In the genomic region with DNA sequence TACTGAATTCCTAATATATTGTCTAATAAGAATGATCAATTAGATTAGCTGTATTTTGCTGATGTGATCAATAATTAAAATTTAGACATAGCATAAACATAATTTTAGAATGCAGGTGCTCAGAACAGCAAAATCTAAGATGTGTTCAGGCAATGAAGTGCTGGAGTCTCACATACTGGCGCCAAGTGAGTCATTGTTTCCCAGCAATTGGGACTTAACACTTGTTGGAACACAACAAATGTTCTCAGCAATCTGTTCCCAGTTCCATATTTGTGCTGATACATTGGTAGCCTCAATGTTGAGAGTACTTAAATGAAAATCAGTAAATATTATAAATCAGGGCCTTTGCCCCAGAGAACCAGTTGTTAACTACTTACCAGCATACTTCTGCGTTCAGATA, we compare ENCODE assay signal across 13 cellular contexts.
DNase-seq lines count a peak whose midpoint lies in the region; ATAC-seq, FAIRE-seq and TF ChIP-seq lines count a peak whose summit lies in the region.
"Had no signal": no experiment of that assay in that cellular context is flagged by ENCODE, and none has a peak within 500 bp of the region (broad histone marks: within the 10 kb centered on the region; RNA-seq: fewer than 3 reads in every experiment).

No MANE protein-coding gene starts in this region.

- no peak for ATAC-seq in CD4-positive, alpha-beta T cell (ENCODE audit: poor library complexity)
- ATAC-seq in GM18909 (IDR thresholded peaks at IDR 0.05; ENCODE audit: poor library complexity, unreplicated experiment): no peak

- H3K9me3 ChIP-seq in CD4-positive, alpha-beta T cell (ENCODE audit: control insufficient read depth, low read length): no peaks in the 10 kb centered on the region
- no peaks in the 10 kb centered on the region for H3K9me3 ChIP-seq in testis
- H3K9me3 ChIP-seq: BLaER1 treated with 17β-estradiol and CSF1 and Interleukin-3, amounts not matched to agents 10 nM and 100 nM; Caco-2 had no signal

- H3K27me3 Mint-ChIP-seq in CD4-positive, alpha-beta T cell: no peaks in the 10 kb centered on the region

- H3K36me3 Mint-ChIP-seq in CD4-positive, alpha-beta T cell (ENCODE audit: low read depth): no peaks in the 10 kb centered on the region

- H3K4me3 ChIP-seq in bronchial epithelial cell (ENCODE audit: low read depth, low read length): no peak overlapping the region
- no peak overlapping the region for H3K4me3 ChIP-seq in fibroblast of pulmonary artery (replicated peaks; ENCODE audit: low read depth, low read length)
- no peak overlapping the region for H3K4me3 ChIP-seq in testis
- H3K4me3 ChIP-seq: BLaER1 treated with 17β-estradiol and CSF1 and Interleukin-3, amounts not matched to agents 10 nM and 100 nM had no signal

- H3K36me3 ChIP-seq in bronchial epithelial cell (ENCODE audit: control insufficient read depth, insufficient read depth, low read length): no peaks in the 10 kb centered on the region
- no peaks in the 10 kb centered on the region for H3K36me3 ChIP-seq in testis (ENCODE audit: low read depth, missing control alignments)
- H3K36me3 ChIP-seq: BLaER1 treated with 17β-estradiol and CSF1 and Interleukin-3, amounts not matched to agents 10 nM and 100 nM had no signal

- TF ChIP-seq CTCF in bronchial epithelial cell (IDR thresholded peaks at IDR 0.05; ENCODE audit: insufficient read depth, low read length, severe bottlenecking): no peak
- no peak for TF ChIP-seq CTCF in fibroblast of pulmonary artery (IDR thresholded peaks at IDR 0.05; ENCODE audit: low read length, missing control alignments)
- no peak for TF ChIP-seq CTCF in CD4-positive, alpha-beta T cell (IDR thresholded peaks at IDR 0.05)
- no peak for TF ChIP-seq CTCF in testis (IDR thresholded peaks at IDR 0.05)

- no peak overlapping the region for H3K27ac ChIP-seq in CD4-positive, alpha-beta T cell (ENCODE audit: low read depth, low read length)
- H3K27ac ChIP-seq in testis: no peak overlapping the region
- H3K27ac ChIP-seq: BLaER1 treated with 17β-estradiol and CSF1 and Interleukin-3, amounts not matched to agents 10 nM and 100 nM; KMS-11 had no signal

- CTCF ChIA-PET in CD4-positive, alpha-beta T cell (lab: Charles Lee): no interaction called here

- H3K4me3 Mint-ChIP-seq in CD4-positive, alpha-beta T cell: no peak overlapping the region

- 93 to 94% methylated on average over 2 of the region's 2 CpGs for WGBS in testis, 2 donors

- peaks cover 7% of the 10 kb centered on the region for H3K9me3 Mint-ChIP-seq in CD4-positive, alpha-beta T cell

- intact Hi-C loops in CD4-positive, alpha-beta T cell (cut with DNase I, micrococcal nuclease): no loop called here
- intact Hi-C loops in testis (cut with DNase I; ENCODE audit: low total_unique reads): no loop called here

- H3K4me1 Mint-ChIP-seq in CD4-positive, alpha-beta T cell (ENCODE audit: low read depth): no peaks in the 10 kb centered on the region

- no peaks in the 10 kb centered on the region for H3K27me3 ChIP-seq in bronchial epithelial cell (ENCODE audit: control insufficient read depth, insufficient read depth, low read length)
- H3K27me3 ChIP-seq in CD4-positive, alpha-beta T cell (ENCODE audit: control insufficient read depth, insufficient read depth, low read length): no peaks in the 10 kb centered on the region
- H3K27me3 ChIP-seq in testis: no peaks in the 10 kb centered on the region
- H3K27me3 ChIP-seq: BLaER1 treated with 17β-estradiol and CSF1 and Interleukin-3, amounts not matched to agents 10 nM and 100 nM had no signal

- no peak overlapping the region for H3K27ac Mint-ChIP-seq in CD4-positive, alpha-beta T cell

- no peaks in the 10 kb centered on the region for H3K4me1 ChIP-seq in testis
- H3K4me1 ChIP-seq: BLaER1 treated with 17β-estradiol and CSF1 and Interleukin-3, amounts not matched to agents 10 nM and 100 nM; Caco-2 had no signal

- peak; percentile 7 for DNase-seq in M059J (ENCODE audit: low read depth)
- peak; percentile 47 for DNase-seq in bronchial epithelial cell (ENCODE audit: low read depth)
- DNase-seq in fibroblast of pulmonary artery (ENCODE audit: low read depth): peak; percentile 30
- DNase-seq in stromal cell of bone marrow (ENCODE audit: low read depth): peak; percentile 31
- no peak for DNase-seq in CD4-positive, alpha-beta T cell
- DNase-seq in testis: no peak
- DNase-seq: Caco-2, DMS79, NCI-H2029 treated with DMSO at 0.1 percent for 48 hours, SIG-M5 had no signal

- no peak for FAIRE-seq in bronchial epithelial cell (lab: Jason Lieb, UNC)

- no peak for TF ChIP-seq POLR2A in testis (IDR thresholded peaks at IDR 0.05)

- POLR2A ChIA-PET in CD4-positive, alpha-beta T cell (lab: Charles Lee): no interaction called here

Comparison
In these comparisons a context has a peak if more than half of its experiments do, and no peak if none do; other contexts are left out.
1. DNase-seq: peak in M059J (single experiment), bronchial epithelial cell (single experiment), fibroblast of pulmonary artery (single experiment) and stromal cell of bone marrow (single experiment); none in CD4-positive, alpha-beta T cell (0 of 10) and testis (single experiment).